14 cellular contexts compared by ENCODE assay signal in genomic region chr9:88814521-88815101, GRCh38.
A peak's percentile ranks its signal among the peaks of the same experiment; 100 is the strongest.
DNase-seq lines count a peak whose midpoint lies in the region; ATAC-seq and TF ChIP-seq lines count a peak whose summit lies in the region.
"Had no signal": no experiment of that assay in that cellular context is flagged by ENCODE, and none has a peak within 500 bp of the region (broad histone marks: within the 10 kb centered on the region; RNA-seq: fewer than 3 reads in every experiment).

No MANE protein-coding gene starts in this region.

- 60 to 67% methylated on average over 5 of the region's 5 CpGs for WGBS in lung, 2 donors

- H3K4me1 Mint-ChIP-seq in HFFc6 (ENCODE audit: low read depth): peaks cover 81% of the 10 kb centered on the region
- H3K4me1 Mint-ChIP-seq: activated CD4-positive, alpha-beta T cell treated with anti-CD3 and anti-CD28 coated beads for 36 hours had no signal

- no peaks in the 10 kb centered on the region for H3K27me3 ChIP-seq in lung (ENCODE audit: control insufficient read depth, insufficient read depth)

- peak overlapping the region in 1 of 2 donors; percentile 86 for H3K27ac ChIP-seq in lung (ENCODE audit: low read depth in 1 of 2, low read length in 1 of 2)

- H3K9me3 Mint-ChIP-seq in HFFc6: no peaks in the 10 kb centered on the region
- H3K9me3 Mint-ChIP-seq: mesothelial cell of epicardium had no signal

- H3K4me1 ChIP-seq in lung (ENCODE audit: control insufficient read depth in 2 of 2, insufficient read depth in 2 of 2, low read length in 2 of 2): no peaks in the 10 kb centered on the region

- peaks cover 0 to 2% of the 10 kb centered on the region in 2 donors for H3K9me3 ChIP-seq in lung (ENCODE audit: control insufficient read depth in 2 of 2, insufficient read depth in 1 of 2, low read length in 1 of 2)

- ATAC-seq in lung (ENCODE audit: insufficient read depth, low FRiP score) (peak; percentile 52), HG03280 (IDR thresholded peaks at IDR 0.05; ENCODE audit: unreplicated experiment) (no peak)
- ATAC-seq: activated CD4-positive, alpha-beta T cell treated with anti-CD3 and anti-CD28 coated beads for 36 hours had no signal

- TF ChIP-seq CTCF in HFFc6 (IDR thresholded peaks at IDR 0.05): no peak
- TF ChIP-seq CTCF in lung (IDR thresholded peaks at IDR 0.05; ENCODE audit: control extremely low read depth, extremely low read depth): no peak

- H3K4me3 Mint-ChIP-seq in HFFc6: peak overlapping the region; percentile 58
- H3K4me3 Mint-ChIP-seq: activated CD4-positive, alpha-beta T cell treated with anti-CD3 and anti-CD28 coated beads for 36 hours; mesothelial cell of epicardium had no signal

- H3K36me3 ChIP-seq in lung (ENCODE audit: control insufficient read depth in 2 of 2, insufficient read depth in 2 of 2, low read length in 2 of 2): no peaks in the 10 kb centered on the region

- H3K27ac Mint-ChIP-seq in HFFc6: peak overlapping the region; percentile 74
- H3K27ac Mint-ChIP-seq: activated CD4-positive, alpha-beta T cell treated with anti-CD3 and anti-CD28 coated beads for 36 hours; mesothelial cell of epicardium had no signal

- DNase-seq in HFFc6: peak; percentile 94
- peak; percentile 79 for DNase-seq in epidermal melanocyte (ENCODE audit: insufficient read length, low spot score)
- no peak for DNase-seq in lung (ENCODE audit: low spot score)
- peak; percentile 64 for DNase-seq in ureter (ENCODE audit: low spot score)
- no peak for DNase-seq in UCSD-AML1 (lab: John Stamatoyannopoulos, UW; ENCODE audit: unreplicated experiment)
- DNase-seq in GDM1 (lab: John Stamatoyannopoulos, UW): no peak
- no peak for DNase-seq in HK-2 (ENCODE audit: unreplicated experiment)
- DNase-seq: activated CD4-positive, alpha-beta T cell treated with anti-CD3 and anti-CD28 coated beads for 36 hours; activated effector memory CD4-positive, alpha-beta T cell treated with Interleukin-2 at 50 U/mL for 16 hours; dermis blood vessel endothelial cell; NCI-H1092; NCI-H82 had no signal

- no peaks in the 10 kb centered on the region; the same call in 1 of the 2 replicates for H3K27me3 Mint-ChIP-seq in HFFc6 (ENCODE audit: insufficient read depth)

- H3K4me3 ChIP-seq in lung: no peak overlapping the region

- H3K36me3 Mint-ChIP-seq in HFFc6 (ENCODE audit: low read depth): no peaks in the 10 kb centered on the region
- H3K36me3 Mint-ChIP-seq: mesothelial cell of epicardium had no signal

Comparison
In these comparisons a context has a peak if more than half of its experiments do, and no peak if none do; other contexts are left out.
1. DNase-seq: peak in HFFc6 (single experiment), epidermal melanocyte (single experiment) and ureter (single experiment); none in lung (single experiment), UCSD-AML1 (single experiment), GDM1 (single experiment) and HK-2 (single experiment).